ENCODE assay signal across 8 cellular contexts in genomic region chr7:74289018-74289659, GRCh38. TPM values are rescaled to one million over a fixed set of nuclear protein-coding genes. Genes with fewer than 3 reads are reported as not detected.
DNase-seq lines count a peak whose midpoint lies in the region; ATAC-seq and TF ChIP-seq lines count a peak whose summit lies in the region.

Gene CLIP2 (plus strand): TSS chr7:74289407. CDS start chr7:74317547, 28,140 bp downstream.

- H3K9ac ChIP-seq in OCI-LY3 (ENCODE audit: low read length) = peak within 1 kb of the TSS; percentile 79

- no peak for TF ChIP-seq POLR2A in erythroblast (IDR thresholded peaks at IDR 0.05; ENCODE audit: low read length)

- peak; percentile 81 for DNase-seq in NCI-H82 (lab: John Stamatoyannopoulos, UW)
- DNase-seq in NCI-H82 treated with DMSO at 0.1 percent for 48 hours (lab: John Stamatoyannopoulos, UW; ENCODE audit: unreplicated experiment) = no peak
- DNase-seq in activated T-cell treated with anti-CD3 and anti-CD28 coated beads, Interleukin-2, amount 50 U/mL, for 1 hour = peak; percentile 86
- peak; percentile 83 to 89 for DNase-seq in erythroblast (lab: John Stamatoyannopoulos, UW)
- peak; percentile 84 for DNase-seq in mucosa of gallbladder (ENCODE audit: low spot score)
- DNase-seq in stimulated activated CD8-positive, alpha-beta memory T cell treated with anti-CD3 and anti-CD28 coated beads, Interleukin-2, amount 100 ng/mL, for 48 hours (ENCODE audit: low read depth in 2 of 2) = peak; percentile 64 to 70

- peak within 1 kb of the TSS; percentile 30; the same call in 1 of the 2 replicates for H3K27ac ChIP-seq in OCI-LY3 (ENCODE audit: low read length)

- H2AFZ ChIP-seq in OCI-LY3 (ENCODE audit: low read depth, low read length) = peak within 1 kb of the TSS; percentile 36; the same call in 1 of the 2 replicates

- H3K4me2 ChIP-seq in OCI-LY3 (ENCODE audit: low read length) = peak within 1 kb of the TSS; percentile 96

- TF ChIP-seq CTCF in OCI-LY3 (IDR thresholded peaks at IDR 0.05; ENCODE audit: low read depth, low read length) = no peak

- H3K4me1 ChIP-seq in OCI-LY3 (ENCODE audit: low read length) = peaks cover 64% of the 10 kb centered on the region

- peak; percentile 40 for ATAC-seq in HG03460 (IDR thresholded peaks at IDR 0.05; ENCODE audit: unreplicated experiment)

- peaks cover 34% of the 10 kb centered on the region for H4K20me1 ChIP-seq in OCI-LY3 (ENCODE audit: insufficient read depth, low read length)

- H3K36me3 ChIP-seq in OCI-LY3 (replicated peaks; ENCODE audit: low read depth, low read length) = no peaks in the 10 kb centered on the region

- H3K9me3 ChIP-seq in OCI-LY3 (ENCODE audit: insufficient read depth, low read length) = no peaks in the 10 kb centered on the region

- H3K4me3 ChIP-seq in OCI-LY3 (ENCODE audit: low read length) = peak within 1 kb of the TSS; percentile 96

- H3K79me2 ChIP-seq in OCI-LY3 (ENCODE audit: low read length) = peaks cover 48% of the 10 kb centered on the region

- H3K27me3 ChIP-seq in OCI-LY3 (ENCODE audit: low read depth, low read length) = no peaks in the 10 kb centered on the region

RNA-seq across cellular contexts. Expression of gene CLIP2, which starts in this region (rescaled TPM):
- 71.7 TPM for total RNA-seq in mucosa of gallbladder
